Comparison of ENCODE assay signal across 29 cellular contexts in genomic region chr22:37404126-37404525, GRCh38. TPM values are rescaled to one million over a fixed set of nuclear protein-coding genes. Genes with fewer than 3 reads are reported as not detected.
"Had no signal": no experiment of that assay in that cellular context is flagged by ENCODE, and none has a peak within 500 bp of the region (broad histone marks: within the 10 kb centered on the region; RNA-seq: fewer than 3 reads in every experiment).

No MANE protein-coding gene starts in this region.

- H3K27ac Mint-ChIP-seq: activated CD4-positive, alpha-beta memory T cell treated with anti-CD3 and anti-CD28 coated beads, Interleukin-2, amount 10 ng/mL, durations not matched to agents 7 days and 5 days; activated CD4-positive, alpha-beta T cell treated with anti-CD3 and anti-CD28 coated beads, Interleukin-2, amount 10 ng/mL, durations not matched to agents 7 days and 5 days; activated naive CD4-positive, alpha-beta T cell treated with anti-CD3 and anti-CD28 coated beads for 36 hours; activated naive CD4-positive, alpha-beta T cell treated with anti-CD3 and anti-CD28 coated beads, Interleukin-2, amount 50 U/mL, for 24 hours; activated naive CD8-positive, alpha-beta T cell treated with anti-CD3 and anti-CD28 coated beads for 36 hours; activated naive CD8-positive, alpha-beta T cell treated with anti-CD3 and anti-CD28 coated beads, Interleukin-2, amount 50 U/mL, for 24 hours; activated T-cell treated with anti-CD3 and anti-CD28 coated beads, Interleukin-2, amount 50 U/mL, for 24 hours; activated T-cell treated with anti-CD3 and anti-CD28 coated beads, Interleukin-2, amount 50 U/mL, for 72 hours; dendritic cell treated with granulocyte-macrophage colony-stimulating factor and Interleukin-4, amounts not matched to agents 40 ng/mL and 50 ng/mL, for 4 days; endodermal cell had no signal

- H3K4me1 ChIP-seq: adrenal gland, ascending aorta, esophagus muscularis mucosa had no signal

- ATAC-seq: activated naive CD8-positive, alpha-beta T cell treated with anti-CD3 and anti-CD28 coated beads, Interleukin-2, amount 50 U/mL, for 24 hours; activated T-cell treated with anti-CD3 and anti-CD28 coated beads, Interleukin-2, amount 50 U/mL, for 72 hours; gastroesophageal sphincter had no signal

- H3K27me3 Mint-ChIP-seq: activated CD4-positive, alpha-beta memory T cell treated with anti-CD3 and anti-CD28 coated beads, Interleukin-2, amount 10 ng/mL, durations not matched to agents 7 days and 5 days; activated CD4-positive, alpha-beta T cell treated with anti-CD3 and anti-CD28 coated beads, Interleukin-2, amount 10 ng/mL, durations not matched to agents 7 days and 5 days; activated naive CD4-positive, alpha-beta T cell treated with anti-CD3 and anti-CD28 coated beads, Interleukin-2, amount 50 U/mL, for 24 hours; activated naive CD8-positive, alpha-beta T cell treated with anti-CD3 and anti-CD28 coated beads for 36 hours; activated T-cell treated with anti-CD3 and anti-CD28 coated beads, Interleukin-2, amount 50 U/mL, for 24 hours had no signal

- H3K9me3 Mint-ChIP-seq: activated CD4-positive, alpha-beta memory T cell treated with anti-CD3 and anti-CD28 coated beads, Interleukin-2, amount 10 ng/mL, durations not matched to agents 7 days and 5 days; activated CD4-positive, alpha-beta T cell treated with anti-CD3 and anti-CD28 coated beads, Interleukin-2, amount 10 ng/mL, durations not matched to agents 7 days and 5 days; activated naive CD4-positive, alpha-beta T cell treated with anti-CD3 and anti-CD28 coated beads for 36 hours; activated naive CD4-positive, alpha-beta T cell treated with anti-CD3 and anti-CD28 coated beads, Interleukin-2, amount 50 U/mL, for 24 hours; activated naive CD8-positive, alpha-beta T cell treated with anti-CD3 and anti-CD28 coated beads for 36 hours; activated naive CD8-positive, alpha-beta T cell treated with anti-CD3 and anti-CD28 coated beads, Interleukin-2, amount 50 U/mL, for 24 hours; activated T-cell treated with anti-CD3 and anti-CD28 coated beads, Interleukin-2, amount 50 U/mL, for 24 hours; activated T-cell treated with anti-CD3 and anti-CD28 coated beads, Interleukin-2, amount 50 U/mL, for 72 hours; central memory CD8-positive, alpha-beta T cell; dendritic cell treated with granulocyte-macrophage colony-stimulating factor and Interleukin-4, amounts not matched to agents 40 ng/mL and 50 ng/mL, for 4 days; endodermal cell had no signal

- H3K4me3 Mint-ChIP-seq: activated CD4-positive, alpha-beta memory T cell treated with anti-CD3 and anti-CD28 coated beads, Interleukin-2, amount 10 ng/mL, durations not matched to agents 7 days and 5 days; activated CD4-positive, alpha-beta T cell treated with anti-CD3 and anti-CD28 coated beads, Interleukin-2, amount 10 ng/mL, durations not matched to agents 7 days and 5 days; activated naive CD4-positive, alpha-beta T cell treated with anti-CD3 and anti-CD28 coated beads for 36 hours; activated naive CD4-positive, alpha-beta T cell treated with anti-CD3 and anti-CD28 coated beads, Interleukin-2, amount 50 U/mL, for 24 hours; activated naive CD8-positive, alpha-beta T cell treated with anti-CD3 and anti-CD28 coated beads for 36 hours; activated naive CD8-positive, alpha-beta T cell treated with anti-CD3 and anti-CD28 coated beads, Interleukin-2, amount 50 U/mL, for 24 hours; activated T-cell treated with anti-CD3 and anti-CD28 coated beads, Interleukin-2, amount 50 U/mL, for 24 hours; activated T-cell treated with anti-CD3 and anti-CD28 coated beads, Interleukin-2, amount 50 U/mL, for 72 hours; central memory CD8-positive, alpha-beta T cell; dendritic cell treated with granulocyte-macrophage colony-stimulating factor and Interleukin-4, amounts not matched to agents 40 ng/mL and 50 ng/mL, for 4 days; endodermal cell had no signal

- H3K9me3 ChIP-seq: adrenal gland, ascending aorta, esophagus muscularis mucosa, gastroesophageal sphincter had no signal

- H3K4me3 ChIP-seq: adrenal gland, ascending aorta, coronary artery, dorsolateral prefrontal cortex, esophagus muscularis mucosa, gastroesophageal sphincter had no signal

- DNase-seq: activated CD4-positive, alpha-beta memory T cell treated with anti-CD3 and anti-CD28 coated beads, Interleukin-2, amount 10 ng/mL, durations not matched to agents 7 days and 5 days; activated CD4-positive, alpha-beta T cell treated with anti-CD3 and anti-CD28 coated beads for 1 hour; activated CD4-positive, alpha-beta T cell treated with anti-CD3 and anti-CD28 coated beads for 4 hours; activated CD4-positive, alpha-beta T cell treated with anti-CD3 and anti-CD28 coated beads, Interleukin-2, amount 10 ng/mL, durations not matched to agents 7 days and 5 days; activated CD4-positive, alpha-beta T cell treated with anti-CD3 and anti-CD28 coated beads, Interleukin-2, amount 50 U/mL, for 4 hours; activated CD8-positive, alpha-beta memory T cell treated with anti-CD3 and anti-CD28 coated beads, Interleukin-2, amount 50 U/mL, for 48 hours; activated gamma-delta T cell treated with Interleukin-2 at 50 U/mL for 16 hours; activated naive CD4-positive, alpha-beta T cell treated with anti-CD3 and anti-CD28 coated beads for 36 hours; activated naive CD8-positive, alpha-beta T cell treated with anti-CD3 and anti-CD28 coated beads for 36 hours; activated naive CD8-positive, alpha-beta T cell treated with anti-CD3 and anti-CD28 coated beads, Interleukin-2, amount 50 U/mL, for 24 hours; activated T-cell treated with anti-CD3 and anti-CD28 coated beads for 4 hours; activated T-cell treated with anti-CD3 and anti-CD28 coated beads, Interleukin-2, amount 50 U/mL, for 24 hours; activated T-cell treated with anti-CD3 and anti-CD28 coated beads, Interleukin-2, amount 50 U/mL, for 72 hours; brain microvascular endothelial cell; dorsolateral prefrontal cortex; effector memory CD4-positive, alpha-beta T cell; endodermal cell; erythroblast; foreskin melanocyte; head of caudate nucleus; T-helper 2 cell had no signal

- H3K4me1 Mint-ChIP-seq: activated CD4-positive, alpha-beta memory T cell treated with anti-CD3 and anti-CD28 coated beads, Interleukin-2, amount 10 ng/mL, durations not matched to agents 7 days and 5 days; activated CD4-positive, alpha-beta T cell treated with anti-CD3 and anti-CD28 coated beads, Interleukin-2, amount 10 ng/mL, durations not matched to agents 7 days and 5 days; activated naive CD4-positive, alpha-beta T cell treated with anti-CD3 and anti-CD28 coated beads, Interleukin-2, amount 50 U/mL, for 24 hours; activated naive CD8-positive, alpha-beta T cell treated with anti-CD3 and anti-CD28 coated beads for 36 hours; activated naive CD8-positive, alpha-beta T cell treated with anti-CD3 and anti-CD28 coated beads, Interleukin-2, amount 50 U/mL, for 24 hours; central memory CD8-positive, alpha-beta T cell had no signal

- H3K27ac ChIP-seq: adrenal gland, ascending aorta, brain microvascular endothelial cell, coronary artery, esophagus muscularis mucosa, gastroesophageal sphincter had no signal

- H3K27me3 ChIP-seq: ascending aorta, brain microvascular endothelial cell had no signal

- H3K36me3 Mint-ChIP-seq: activated naive CD4-positive, alpha-beta T cell treated with anti-CD3 and anti-CD28 coated beads, Interleukin-2, amount 50 U/mL, for 24 hours; activated naive CD8-positive, alpha-beta T cell treated with anti-CD3 and anti-CD28 coated beads for 36 hours had no signal

- H3K36me3 ChIP-seq: adrenal gland, ascending aorta, brain microvascular endothelial cell, esophagus muscularis mucosa, gastroesophageal sphincter had no signal

RNA-seq across cellular contexts. Expression of gene ELFN2, which starts 23.2 kb away (rescaled TPM):
- total RNA-seq: ascending aorta had no signal
